ENCODE assay signal across 11 cellular contexts in genomic region chr10:103896225-103896624, GRCh38. TPM values are rescaled to one million over a fixed set of nuclear protein-coding genes. Genes with fewer than 3 reads are reported as not detected.
DNase-seq lines count a peak whose midpoint lies in the region; ATAC-seq and TF ChIP-seq lines count a peak whose summit lies in the region.
"Had no signal": no experiment of that assay in that cellular context is flagged by ENCODE, and none has a peak within 500 bp of the region (broad histone marks: within the 10 kb centered on the region; RNA-seq: fewer than 3 reads in every experiment).

No MANE protein-coding gene starts in this region.

- H3K36me3 ChIP-seq in CD8-positive, alpha-beta memory T cell (ENCODE audit: insufficient read depth, low read length) = peaks cover 48% of the 10 kb centered on the region
- H3K36me3 ChIP-seq in Panc1 (ENCODE audit: control insufficient read depth, insufficient read depth, low read length) = 0 out of 2 replicates have a peak, but pooled peaks cover 2% of the 10 kb centered on the region
- peaks cover 24 to 64% (median 51%) of the 10 kb centered on the region in 4 donors for H3K36me3 ChIP-seq in esophagus muscularis mucosa
- no peaks in the 10 kb centered on the region for H3K36me3 ChIP-seq in parathyroid adenoma (ENCODE audit: control insufficient read depth, insufficient read depth, low read length)

- peaks cover 21 to 94% (median 27%) of the 10 kb centered on the region in 3 donors for H3K36me3 Mint-ChIP-seq in CD8-positive, alpha-beta memory T cell

- no peaks in the 10 kb centered on the region for H3K79me2 ChIP-seq in parathyroid adenoma

- H3K4me2 ChIP-seq in parathyroid adenoma (ENCODE audit: low read length) = no peak overlapping the region

- intact Hi-C loops in Panc1 (cut with micrococcal nuclease; ENCODE audit: unreplicated experiment) (no loop called here), esophagus muscularis mucosa (cut with DNase I) (no loop called here), head of caudate nucleus (cut with DNase I) (loop anchor here (10.0 kb wide), 1 partner anchor 319 kb away; no protein-coding TSS in a partner anchor)

- H3K9ac ChIP-seq in parathyroid adenoma = no peak overlapping the region

- peak overlapping the region; percentile 44 to 98 (median 86) for H3K27ac Mint-ChIP-seq in CD8-positive, alpha-beta memory T cell

- H3K4me1 ChIP-seq in CD8-positive, alpha-beta memory T cell (ENCODE audit: insufficient read depth, low read length) = peaks cover 27% of the 10 kb centered on the region
- peaks cover 23% of the 10 kb centered on the region for H3K4me1 ChIP-seq in Panc1 (ENCODE audit: control insufficient read depth, insufficient read depth, low read length)
- H3K4me1 ChIP-seq in esophagus muscularis mucosa = peaks cover 30 to 38% (median 34%) of the 10 kb centered on the region in 4 donors
- H3K4me1 ChIP-seq in parathyroid adenoma = peaks cover 31% of the 10 kb centered on the region

- peaks cover 44 to 66% (median 48%) of the 10 kb centered on the region in 3 donors for H3K4me1 Mint-ChIP-seq in CD8-positive, alpha-beta memory T cell

- no TSS peak for BruUV-seq in Panc1 (replicated peaks; lab: Mats Ljungman, UMichigan)

- TF ChIP-seq POLR2A in esophagus muscularis mucosa (IDR thresholded peaks at IDR 0.05; ENCODE audit: low read depth) = no peak

- no peak for DNase-seq in CD8-positive, alpha-beta memory T cell
- DNase-seq in Panc1 (ENCODE audit: low read depth, low spot score) = peak; percentile 53
- DNase-seq in esophagus muscularis mucosa (ENCODE audit: extremely low spot score) = no peak
- no peak for DNase-seq in kidney glomerular epithelial cell (lab: John Stamatoyannopoulos, UW)
- DNase-seq in NCI-H446 treated with DMSO at 0.1 percent for 48 hours (lab: John Stamatoyannopoulos, UW) = no peak
- DNase-seq in NCI-H1048 (lab: John Stamatoyannopoulos, UW) = no peak
- DNase-seq in head of caudate nucleus = no peak
- DNase-seq: activated gamma-delta T cell treated with Interleukin-2 at 50 U/mL for 16 hours, DND-41 had no signal

- peaks cover 0 to 2% of the 10 kb centered on the region in 2 donors for H3K27me3 Mint-ChIP-seq in CD8-positive, alpha-beta memory T cell

- POLR2A ChIA-PET in CD8-positive, alpha-beta memory T cell (lab: Charles Lee) = no interaction called here
- POLR2A ChIA-PET in Panc1 (lab: Charles Lee) = no interaction called here

- ATAC-seq in Panc1 = peak; percentile 66

- H3K27ac ChIP-seq in CD8-positive, alpha-beta memory T cell (ENCODE audit: low read depth, low read length) = no peak overlapping the region
- peak overlapping the region; percentile 36 for H3K27ac ChIP-seq in Panc1 (ENCODE audit: low read length)
- peak overlapping the region; percentile 58 to 74 (median 66) for H3K27ac ChIP-seq in esophagus muscularis mucosa (replicated peaks in 1 of 4)
- H3K27ac ChIP-seq in parathyroid adenoma = peak overlapping the region; percentile 68
- H3K27ac ChIP-seq: SK-N-MC had no signal

- TF ChIP-seq EP300 in esophagus muscularis mucosa (IDR thresholded peaks at IDR 0.05) = no peak

- no peaks in the 10 kb centered on the region for H3K27me3 ChIP-seq in CD8-positive, alpha-beta memory T cell (ENCODE audit: insufficient read depth, low read length, poor library complexity, severe bottlenecking)
- H3K27me3 ChIP-seq in Panc1 (ENCODE audit: control insufficient read depth, insufficient read depth, low read length) (no peaks in the 10 kb centered on the region), esophagus muscularis mucosa (no peaks in the 10 kb centered on the region), parathyroid adenoma (ENCODE audit: control insufficient read depth, insufficient read depth, low read length) (no peaks in the 10 kb centered on the region)

- no peaks in the 10 kb centered on the region for H3K9me3 ChIP-seq in CD8-positive, alpha-beta memory T cell (ENCODE audit: low read length)
- H3K9me3 ChIP-seq in Panc1 (ENCODE audit: control insufficient read depth, insufficient read depth, low read depth, low read length) = no peaks in the 10 kb centered on the region
- H3K9me3 ChIP-seq in esophagus muscularis mucosa = no peaks in the 10 kb centered on the region
- no peaks in the 10 kb centered on the region for H3K9me3 ChIP-seq in parathyroid adenoma (ENCODE audit: control insufficient read depth, low read length)

- no peak overlapping the region for H2AFZ ChIP-seq in parathyroid adenoma

- no peaks in the 10 kb centered on the region for H3K9me3 Mint-ChIP-seq in CD8-positive, alpha-beta memory T cell

- in situ Hi-C loops in Panc1 (cut with HindIII; ENCODE audit: low pct_unique_long_range_greater_than_20kb, low sequenced_read_pairs) = no loop called here

- TF ChIP-seq CTCF in Panc1 (IDR thresholded peaks at IDR 0.05) = no peak
- no peak for TF ChIP-seq CTCF in esophagus muscularis mucosa (IDR thresholded peaks at IDR 0.05)
- TF ChIP-seq CTCF in parathyroid adenoma (IDR thresholded peaks at IDR 0.05) = no peak

- CTCF ChIA-PET in CD8-positive, alpha-beta memory T cell (lab: Charles Lee) = no interaction called here
- CTCF ChIA-PET in Panc1 (lab: Charles Lee) = no interaction called here

- H3K4me3 Mint-ChIP-seq in CD8-positive, alpha-beta memory T cell = no peak overlapping the region

- H3K4me3 ChIP-seq in CD8-positive, alpha-beta memory T cell (ENCODE audit: low read length) = no peak overlapping the region
- H3K4me3 ChIP-seq in Panc1 (ENCODE audit: low read depth in 2 of 2, low read length in 2 of 2) = no peak overlapping the region
- H3K4me3 ChIP-seq in esophagus muscularis mucosa = no peak overlapping the region
- no peak overlapping the region for H3K4me3 ChIP-seq in parathyroid adenoma (ENCODE audit: low read depth, low read length)
- H3K4me3 ChIP-seq: SK-N-MC had no signal

- 75% methylated on average over 5 of the region's 5 CpGs for WGBS in esophagus muscularis mucosa

RNA-seq across cellular contexts. Expression of gene STN1, which starts 21.8 kb away (rescaled TPM):
- 10 to 100 TPM; 23.6 to 24.5 TPM for total RNA-seq in CD8-positive, alpha-beta memory T cell
- polyA plus RNA-seq in CD8-positive, alpha-beta memory T cell = 101 TPM
- total RNA-seq in Panc1 (2021; ENCODE audit: unreplicated experiment) (28.9 TPM), esophagus muscularis mucosa (10 to 100 TPM; 18.7 to 27.7 (median 24.9) TPM)
- 24.2 TPM for polyA plus RNA-seq in Panc1 (2012; ENCODE audit: insufficient read length)

RNA-seq across cellular contexts. Expression of gene SH3PXD2A, which starts 40.8 kb away (rescaled TPM):
- 1 to 10 TPM; 7.7 to 8.0 TPM for total RNA-seq in CD8-positive, alpha-beta memory T cell
- 0.48 TPM for polyA plus RNA-seq in CD8-positive, alpha-beta memory T cell
- 5.7 TPM for total RNA-seq in Panc1 (2021; ENCODE audit: unreplicated experiment)
- 5.5 TPM for polyA plus RNA-seq in Panc1 (2012; ENCODE audit: insufficient read length)
- total RNA-seq in esophagus muscularis mucosa = 10 to 100 TPM; 30.5 to 69.3 (median 40.0) TPM
